10 cellular contexts compared by ENCODE assay signal in the genomic region with DNA sequence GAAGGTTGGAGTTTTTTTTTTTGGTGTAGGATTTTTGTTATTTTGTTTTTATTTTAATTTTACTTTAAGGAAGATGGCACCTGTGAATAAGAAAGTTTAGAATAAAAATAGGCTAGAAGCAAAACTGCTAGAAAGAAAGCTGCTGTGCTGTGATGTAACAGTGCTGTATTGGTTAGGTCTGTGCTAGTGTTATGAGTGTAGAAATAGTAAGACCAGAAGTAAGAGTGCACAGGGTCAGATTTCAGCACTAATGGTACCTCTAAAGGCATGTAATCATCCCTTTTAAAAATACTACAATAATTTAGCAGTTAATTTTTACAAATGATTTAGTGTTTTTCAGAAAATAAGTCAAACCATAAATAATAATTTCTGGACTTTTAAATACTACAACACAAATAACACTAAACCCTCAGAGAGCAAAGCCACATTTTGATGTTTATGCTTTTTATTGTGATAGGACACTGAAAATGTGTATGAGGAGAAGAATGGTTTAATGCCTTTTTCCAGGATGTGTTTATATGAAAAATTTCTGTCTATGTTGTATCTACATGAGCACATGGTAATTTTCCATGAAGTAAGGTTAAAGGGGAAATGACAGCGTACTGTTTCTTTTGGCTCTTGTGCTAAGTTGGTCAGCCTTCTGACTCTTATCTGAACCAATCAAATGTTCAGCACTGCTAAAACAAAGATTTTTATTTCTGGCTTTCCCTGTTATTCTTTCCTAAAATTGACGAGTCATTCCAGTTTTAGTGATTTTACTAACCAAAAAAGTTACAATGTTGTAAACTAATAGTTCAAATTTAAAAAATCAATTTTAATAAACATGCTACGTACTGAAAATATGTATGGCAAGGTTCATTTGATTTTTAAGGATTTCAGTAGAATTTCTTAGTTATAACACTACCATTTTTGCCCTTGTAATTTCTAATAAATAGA.
DNase-seq lines count a peak whose midpoint lies in the region; ATAC-seq, FAIRE-seq and TF ChIP-seq lines count a peak whose summit lies in the region.
"Had no signal": no experiment of that assay in that cellular context is flagged by ENCODE, and none has a peak within 500 bp of the region (broad histone marks: within the 10 kb centered on the region; RNA-seq: fewer than 3 reads in every experiment).

No MANE protein-coding gene starts in this region.

- POLR2A ChIA-PET in activated CD8-positive, alpha-beta T cell treated with anti-CD3 and anti-CD28 coated beads for 36 hours (lab: Charles Lee), result no interaction called here
- POLR2A ChIA-PET in activated CD8-positive, alpha-beta T cell treated with anti-CD3 and anti-CD28 coated beads, Interleukin-2, amount 10 ng/mL, durations not matched to agents 7 days and 5 days (lab: Charles Lee), result no interaction called here
- POLR2A ChIA-PET in K562 (lab: Yijun Ruan, JAX), result no interaction called here

- H3F3A ChIP-seq in smooth muscle cell (ENCODE audit: low read depth), result no peaks in the 10 kb centered on the region

- no peak overlapping the region for H3K27ac Mint-ChIP-seq in activated CD8-positive, alpha-beta T cell treated with anti-CD3 and anti-CD28 coated beads for 36 hours
- H3K27ac Mint-ChIP-seq in activated CD8-positive, alpha-beta T cell treated with anti-CD3 and anti-CD28 coated beads, Interleukin-2, amount 10 ng/mL, durations not matched to agents 7 days and 5 days, result no peak overlapping the region

- no peak overlapping the region for H3K4me3 ChIP-seq in K562
- H3K4me3 ChIP-seq in smooth muscle cell, result no peak overlapping the region
- no peak overlapping the region for H3K4me3 ChIP-seq in SJCRH30

- no peaks in the 10 kb centered on the region for H3K9me1 ChIP-seq in K562 (ENCODE audit: control insufficient read depth, insufficient read depth, low read length)

- H3K27ac ChIP-seq in K562 (ENCODE audit: extremely low read depth, low read depth, low read length) (peak overlapping the region; percentile 53; the same call in 2 of the 3 replicates), smooth muscle cell (ENCODE audit: low read depth) (no peak overlapping the region), SJCRH30 (no peak overlapping the region)
- H3K27ac ChIP-seq: C4-2B had no signal

- intact Hi-C loops in activated CD8-positive, alpha-beta T cell treated with anti-CD3 and anti-CD28 coated beads for 36 hours (cut with micrococcal nuclease), result no loop called here
- intact Hi-C loops in K562 (cut with micrococcal nuclease), result no loop called here

- FAIRE-seq in K562 (lab: Jason Lieb, UNC), result peak; percentile 65
- FAIRE-seq: TTC549 had no signal

- peaks cover 16% of the 10 kb centered on the region for H3K4me1 Mint-ChIP-seq in activated CD8-positive, alpha-beta T cell treated with anti-CD3 and anti-CD28 coated beads for 36 hours (ENCODE audit: low read depth)
- peaks cover 7% of the 10 kb centered on the region for H3K4me1 Mint-ChIP-seq in activated CD8-positive, alpha-beta T cell treated with anti-CD3 and anti-CD28 coated beads, Interleukin-2, amount 10 ng/mL, durations not matched to agents 7 days and 5 days (ENCODE audit: low read depth)

- H2AFZ ChIP-seq in K562 (ENCODE audit: low read depth, low read length) (peak overlapping the region; percentile 27; the same call in 1 of the 2 replicates), smooth muscle cell (ENCODE audit: low read depth) (no peak overlapping the region)

- H4K20me1 ChIP-seq in K562 (replicated peaks; ENCODE audit: control insufficient read depth, insufficient read depth, low read length) (no peaks in the 10 kb centered on the region), smooth muscle cell (ENCODE audit: low read depth) (peaks cover 5% of the 10 kb centered on the region)

- H3K36me3 Mint-ChIP-seq in activated CD8-positive, alpha-beta T cell treated with anti-CD3 and anti-CD28 coated beads for 36 hours (ENCODE audit: low read depth), result peaks cover 13% of the 10 kb centered on the region
- peaks cover 14% of the 10 kb centered on the region for H3K36me3 Mint-ChIP-seq in activated CD8-positive, alpha-beta T cell treated with anti-CD3 and anti-CD28 coated beads, Interleukin-2, amount 10 ng/mL, durations not matched to agents 7 days and 5 days (ENCODE audit: low read depth)

- TF ChIP-seq CTCF in activated CD8-positive, alpha-beta T cell treated with anti-CD3 and anti-CD28 coated beads for 36 hours (IDR thresholded peaks at IDR 0.05), result no peak
- no peak for TF ChIP-seq CTCF in K562 (IDR thresholded peaks at IDR 0.05 in 2 of 3, conservative IDR thresholded peaks at IDR 0.05 in 1 of 3; ENCODE audit: insufficient read depth in 2 of 3, low read depth in 1 of 3, low read length in 3 of 3)
- TF ChIP-seq CTCF in smooth muscle cell (IDR thresholded peaks at IDR 0.05; ENCODE audit: borderline replicate concordance, insufficient read depth, poor library complexity, severe bottlenecking), result no peak

- H3K27me3 ChIP-seq in K562 (ENCODE audit: control insufficient read depth in 2 of 2, insufficient read depth in 2 of 2, low read length in 2 of 2) (no peaks in the 10 kb centered on the region), smooth muscle cell (ENCODE audit: low read depth) (no peaks in the 10 kb centered on the region), SJCRH30 (no peaks in the 10 kb centered on the region)

- H3K4me1 ChIP-seq in K562 (replicated peaks in 1 of 2; ENCODE audit: control insufficient read depth in 2 of 2, insufficient read depth in 2 of 2, low read length in 2 of 2) (peaks cover 16 to 55% of the 10 kb centered on the region in 2 experiments), smooth muscle cell (ENCODE audit: low read depth) (peaks cover 7% of the 10 kb centered on the region), SJCRH30 (no peaks in the 10 kb centered on the region)

- H3K36me3 ChIP-seq in K562 (ENCODE audit: control insufficient read depth, insufficient read depth, low read length), result peaks cover 4% of the 10 kb centered on the region; the same call in 1 of the 3 replicates
- no peaks in the 10 kb centered on the region for H3K36me3 ChIP-seq in smooth muscle cell (ENCODE audit: low read depth)
- H3K36me3 ChIP-seq in SJCRH30, result peaks cover 5% of the 10 kb centered on the region

- H3K9me3 Mint-ChIP-seq in activated CD8-positive, alpha-beta T cell treated with anti-CD3 and anti-CD28 coated beads for 36 hours, result no peaks in the 10 kb centered on the region
- H3K9me3 Mint-ChIP-seq in activated CD8-positive, alpha-beta T cell treated with anti-CD3 and anti-CD28 coated beads, Interleukin-2, amount 10 ng/mL, durations not matched to agents 7 days and 5 days (ENCODE audit: insufficient read depth), result no peaks in the 10 kb centered on the region

- in situ Hi-C loops in K562 (cut with MboI), result no loop called here

- H3K27me3 Mint-ChIP-seq in activated CD8-positive, alpha-beta T cell treated with anti-CD3 and anti-CD28 coated beads for 36 hours, result no peaks in the 10 kb centered on the region
- no peaks in the 10 kb centered on the region for H3K27me3 Mint-ChIP-seq in activated CD8-positive, alpha-beta T cell treated with anti-CD3 and anti-CD28 coated beads, Interleukin-2, amount 10 ng/mL, durations not matched to agents 7 days and 5 days (ENCODE audit: low read depth)

- BruUV-seq in K562 (replicated peaks; lab: Mats Ljungman, UMichigan), result no TSS peak

- TF ChIP-seq POLR2A in K562 (conservative IDR thresholded peaks at IDR 0.05), result no peak

- no peak overlapping the region for H3K4me2 ChIP-seq in K562 (ENCODE audit: insufficient read depth, low read length)
- peak overlapping the region; percentile 26 for H3K4me2 ChIP-seq in smooth muscle cell

- H3K79me2 ChIP-seq in K562 (ENCODE audit: control insufficient read depth, insufficient read depth, low read length), result peaks cover 10% of the 10 kb centered on the region; the same call in 2 of the 3 replicates
- H3K79me2 ChIP-seq in smooth muscle cell (ENCODE audit: low read depth), result no peaks in the 10 kb centered on the region

- no peak overlapping the region for H3K4me3 Mint-ChIP-seq in activated CD8-positive, alpha-beta T cell treated with anti-CD3 and anti-CD28 coated beads for 36 hours
- no peak overlapping the region for H3K4me3 Mint-ChIP-seq in activated CD8-positive, alpha-beta T cell treated with anti-CD3 and anti-CD28 coated beads, Interleukin-2, amount 10 ng/mL, durations not matched to agents 7 days and 5 days

- TF ChIP-seq EP300 in K562 (IDR thresholded peaks at IDR 0.05; ENCODE audit: low read length), result no peak; the same call in 1 of the 2 replicates

- H3K9ac ChIP-seq in K562 (ENCODE audit: insufficient read depth in 1 of 2, low read depth in 2 of 2, low read length in 2 of 2), result peak overlapping the region in 1 of 2 experiments; percentile 33; a peak in 1 of 4 replicates
- H3K9ac ChIP-seq in smooth muscle cell (ENCODE audit: low read depth), result no peak overlapping the region

- WGBS in K562 (ENCODE audit: insufficient coverage, low coverage, missing lambda C conversion rate), result 21% methylated on average over 3 of the region's 3 CpGs
- 97% methylated on average over 3 of the region's 3 CpGs for WGBS in smooth muscle cell (ENCODE audit: low lambda C conversion rate)

- DNase-seq in activated CD8-positive, alpha-beta T cell treated with anti-CD3 and anti-CD28 coated beads for 36 hours, result no peak
- no peak for DNase-seq in activated CD8-positive, alpha-beta T cell treated with anti-CD3 and anti-CD28 coated beads, Interleukin-2, amount 10 ng/mL, durations not matched to agents 7 days and 5 days
- DNase-seq in K562 (ENCODE audit: extremely low read depth in 1 of 4, low spot score in 3 of 4), result peak; percentile 15 to 71 (median 36)
- no peak for DNase-seq in smooth muscle cell (lab: John Stamatoyannopoulos, UW; ENCODE audit: unreplicated experiment)
- DNase-seq in SJCRH30, result no peak
- DNase-seq in NCI-H2227 treated with DMSO at 0.1 percent for 48 hours (lab: John Stamatoyannopoulos, UW), result no peak
- DNase-seq in epidermal melanocyte (ENCODE audit: insufficient read length, low spot score), result no peak

- peak; percentile 66 for ATAC-seq in activated CD8-positive, alpha-beta T cell treated with anti-CD3 and anti-CD28 coated beads for 36 hours
- ATAC-seq in activated CD8-positive, alpha-beta T cell treated with anti-CD3 and anti-CD28 coated beads, Interleukin-2, amount 10 ng/mL, durations not matched to agents 7 days and 5 days, result no peak
- ATAC-seq in HG03060 (IDR thresholded peaks at IDR 0.05; ENCODE audit: low read depth, unreplicated experiment), result peak; percentile 81
- ATAC-seq in K562, result peak; percentile 60

- no peaks in the 10 kb centered on the region for H3K9me3 ChIP-seq in K562 (replicated peaks; ENCODE audit: control insufficient read depth, insufficient read depth, low read depth, low read length)
- H3K9me3 ChIP-seq in smooth muscle cell (replicated peaks; ENCODE audit: low read depth), result no peaks in the 10 kb centered on the region
- H3K9me3 ChIP-seq in SJCRH30 (replicated peaks), result no peaks in the 10 kb centered on the region

- CTCF ChIA-PET in activated CD8-positive, alpha-beta T cell treated with anti-CD3 and anti-CD28 coated beads for 36 hours (lab: Charles Lee), result interaction anchor here (1.4 kb wide), 1 partner anchor 50 kb away, joined by 3 read pairs; no protein-coding TSS in a partner anchor
- CTCF ChIA-PET in activated CD8-positive, alpha-beta T cell treated with anti-CD3 and anti-CD28 coated beads, Interleukin-2, amount 10 ng/mL, durations not matched to agents 7 days and 5 days (lab: Charles Lee), result no interaction called here
- CTCF ChIA-PET in K562 (lab: Yijun Ruan, JAX; ENCODE audit: low intra/inter-chr PET ratio), result no interaction called here

- no peak for TF ChIP-seq RAD21 in K562 (CRISPR knock-in tag; conservative IDR thresholded peaks at IDR 0.05 in 1 of 2, IDR thresholded peaks at IDR 0.05 in 1 of 2)

Comparison
In these comparisons a context has a peak if more than half of its experiments do, and no peak if none do; other contexts are left out.
1. DNase-seq: peak in K562 (4 of 4); none in activated CD8-positive, alpha-beta T cell treated with anti-CD3 and anti-CD28 coated beads for 36 hours (single experiment), activated CD8-positive, alpha-beta T cell treated with anti-CD3 and anti-CD28 coated beads, Interleukin-2, amount 10 ng/mL, durations not matched to agents 7 days and 5 days (single experiment), smooth muscle cell (single experiment), SJCRH30 (0 of 2), NCI-H2227 treated with DMSO at 0.1 percent for 48 hours (single experiment) and epidermal melanocyte (single experiment).